8 cellular contexts compared by ENCODE assay signal in the genomic region with DNA sequence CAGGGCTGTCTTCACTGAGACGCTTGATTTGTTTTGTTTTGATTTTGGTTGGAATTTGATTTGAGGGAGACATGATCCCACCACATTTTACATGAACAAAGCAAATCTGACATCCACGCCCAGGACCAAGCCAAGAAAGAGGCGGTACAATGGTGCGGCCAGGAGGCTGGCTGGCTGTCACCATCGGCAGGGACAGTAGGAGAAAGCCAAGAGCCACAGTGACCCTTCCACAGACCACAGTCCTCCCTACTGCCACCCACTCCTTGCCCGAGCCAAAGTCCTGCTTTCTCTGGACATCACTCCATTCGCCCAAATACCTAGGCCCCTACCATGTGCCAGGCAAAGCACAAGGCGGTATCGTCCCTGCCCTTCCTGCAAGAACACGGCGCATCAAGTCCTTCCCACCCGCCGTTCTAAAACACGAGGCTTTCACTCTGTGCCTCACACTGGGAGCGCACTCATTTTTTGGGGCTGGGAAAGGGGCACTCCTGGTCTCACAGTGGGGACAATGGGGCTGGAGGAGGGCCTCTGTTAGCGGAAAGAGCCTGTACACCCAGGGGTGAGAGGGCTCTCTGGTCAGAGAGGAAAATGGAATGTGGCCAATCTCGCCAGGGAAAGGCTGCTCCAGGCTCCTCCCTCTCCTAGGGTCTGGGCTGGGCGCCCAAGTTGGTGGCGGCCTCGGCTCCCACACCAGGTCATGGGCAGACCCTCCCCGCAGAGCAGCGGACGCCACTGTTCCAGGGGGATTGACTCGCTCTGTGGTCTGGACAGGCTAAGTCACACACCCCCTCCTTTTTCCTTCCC. TPM values are rescaled to one million over a fixed set of nuclear protein-coding genes. Genes with fewer than 3 reads are reported as not detected.
DNase-seq lines count a peak whose midpoint lies in the region; ATAC-seq and TF ChIP-seq lines count a peak whose summit lies in the region.

No MANE protein-coding gene starts in this region.

- 73 to 82% methylated on average over 16 to 24 of the region's 24 CpGs for WGBS in upper lobe of left lung, 2 donors

- no peaks in the 10 kb centered on the region for H3K27me3 Mint-ChIP-seq in activated naive CD4-positive, alpha-beta T cell treated with anti-CD3 and anti-CD28 coated beads, Interleukin-2, amount 10 ng/mL, durations not matched to agents 7 days and 5 days
- H3K27me3 Mint-ChIP-seq in naive thymus-derived CD8-positive, alpha-beta T cell, result no peaks in the 10 kb centered on the region

- peak overlapping the region; percentile 62 for H3K27ac Mint-ChIP-seq in activated naive CD4-positive, alpha-beta T cell treated with anti-CD3 and anti-CD28 coated beads, Interleukin-2, amount 10 ng/mL, durations not matched to agents 7 days and 5 days
- peak overlapping the region in 6 of 10 donors; percentile 49 to 86 (median 69) for H3K27ac Mint-ChIP-seq in naive thymus-derived CD8-positive, alpha-beta T cell

- POLR2A ChIA-PET in naive thymus-derived CD8-positive, alpha-beta T cell (lab: Charles Lee), result interaction anchor here (0.8 kb wide), 1 partner anchor 94 kb away, joined by 3 read pairs; no protein-coding TSS in a partner anchor

- DNase-seq in activated naive CD4-positive, alpha-beta T cell treated with anti-CD3 and anti-CD28 coated beads, Interleukin-2, amount 10 ng/mL, durations not matched to agents 7 days and 5 days, result no peak
- DNase-seq in activated naive CD4-positive, alpha-beta T cell treated with anti-CD3 and anti-CD28 coated beads, Interleukin-2, amount 50 U/mL, for 16 hours, result no peak
- DNase-seq in globus pallidus (ENCODE audit: low spot score) (peak; percentile 46), upper lobe of left lung (no peak), retina (no peak), NOMO-1 (lab: John Stamatoyannopoulos, UW; ENCODE audit: unreplicated experiment in 2 of 2) (no peak), HPDE6-E6E7 (ENCODE audit: extremely low spot score) (no peak)
- DNase-seq in naive thymus-derived CD8-positive, alpha-beta T cell, result no peak

- H3K27ac ChIP-seq in upper lobe of left lung, result peak overlapping the region in 2 of 4 donors; percentile 9 to 46

- no peaks in the 10 kb centered on the region for H3K9me3 ChIP-seq in upper lobe of left lung

- H3K9me3 Mint-ChIP-seq in activated naive CD4-positive, alpha-beta T cell treated with anti-CD3 and anti-CD28 coated beads, Interleukin-2, amount 10 ng/mL, durations not matched to agents 7 days and 5 days, result no peaks in the 10 kb centered on the region
- no peaks in the 10 kb centered on the region for H3K9me3 Mint-ChIP-seq in naive thymus-derived CD8-positive, alpha-beta T cell

- peaks cover 21 to 51% (median 36%) of the 10 kb centered on the region in 4 donors for H3K4me1 ChIP-seq in upper lobe of left lung

- no peak for TF ChIP-seq EP300 in upper lobe of left lung (IDR thresholded peaks at IDR 0.05)

- peaks cover 36% of the 10 kb centered on the region for H3K36me3 Mint-ChIP-seq in activated naive CD4-positive, alpha-beta T cell treated with anti-CD3 and anti-CD28 coated beads, Interleukin-2, amount 10 ng/mL, durations not matched to agents 7 days and 5 days
- peaks cover 0 to 44% (median 7%) of the 10 kb centered on the region in 3 donors for H3K36me3 Mint-ChIP-seq in naive thymus-derived CD8-positive, alpha-beta T cell

- H3K36me3 ChIP-seq in upper lobe of left lung, result peaks cover 0 to 6% (median 0%) of the 10 kb centered on the region in 4 donors

- no peak for ATAC-seq in naive thymus-derived CD8-positive, alpha-beta T cell
- peak; percentile 20 to 41 for ATAC-seq in upper lobe of left lung (ENCODE audit: low FRiP score in 2 of 2)

- H3K4me1 Mint-ChIP-seq in activated naive CD4-positive, alpha-beta T cell treated with anti-CD3 and anti-CD28 coated beads, Interleukin-2, amount 10 ng/mL, durations not matched to agents 7 days and 5 days, result peaks cover 56% of the 10 kb centered on the region
- H3K4me1 Mint-ChIP-seq in naive thymus-derived CD8-positive, alpha-beta T cell, result peaks cover 45 to 89% (median 83%) of the 10 kb centered on the region in 4 donors

- no peak overlapping the region for H3K4me3 Mint-ChIP-seq in activated naive CD4-positive, alpha-beta T cell treated with anti-CD3 and anti-CD28 coated beads, Interleukin-2, amount 10 ng/mL, durations not matched to agents 7 days and 5 days
- H3K4me3 Mint-ChIP-seq in naive thymus-derived CD8-positive, alpha-beta T cell, result peak overlapping the region in 5 of 10 donors; percentile 2 to 55 (median 45)

- no peak overlapping the region for H3K4me3 ChIP-seq in upper lobe of left lung

- no peaks in the 10 kb centered on the region for H3K27me3 ChIP-seq in upper lobe of left lung

- TF ChIP-seq POLR2A in upper lobe of left lung (IDR thresholded peaks at IDR 0.05), result no peak

- TF ChIP-seq CTCF in upper lobe of left lung (IDR thresholded peaks at IDR 0.05), result no peak

- CTCF ChIA-PET in activated naive CD4-positive, alpha-beta T cell treated with anti-CD3 and anti-CD28 coated beads, Interleukin-2, amount 10 ng/mL, durations not matched to agents 7 days and 5 days (lab: Charles Lee), result no interaction called here

RNA-seq across cellular contexts. Expression of a gene that starts 26.5 kb away (rescaled TPM):
- total RNA-seq in naive thymus-derived CD8-positive, alpha-beta T cell, result 10 to 100 TPM; 88.7 to 93.8 TPM
- polyA plus RNA-seq in naive thymus-derived CD8-positive, alpha-beta T cell, result 10 to 100 TPM; 16.1 to 19.8 (median 16.7) TPM
- 10 to 100 TPM; 17.8 to 35.6 (median 26.4) TPM for total RNA-seq in upper lobe of left lung

Comparison
In these comparisons a context has a peak if more than half of its experiments do, and no peak if none do; other contexts are left out.
1. ATAC-seq: peak in upper lobe of left lung (2 of 2); none in naive thymus-derived CD8-positive, alpha-beta T cell (0 of 2).